ENCODE assay signal across 29 cellular contexts in the genomic region with DNA sequence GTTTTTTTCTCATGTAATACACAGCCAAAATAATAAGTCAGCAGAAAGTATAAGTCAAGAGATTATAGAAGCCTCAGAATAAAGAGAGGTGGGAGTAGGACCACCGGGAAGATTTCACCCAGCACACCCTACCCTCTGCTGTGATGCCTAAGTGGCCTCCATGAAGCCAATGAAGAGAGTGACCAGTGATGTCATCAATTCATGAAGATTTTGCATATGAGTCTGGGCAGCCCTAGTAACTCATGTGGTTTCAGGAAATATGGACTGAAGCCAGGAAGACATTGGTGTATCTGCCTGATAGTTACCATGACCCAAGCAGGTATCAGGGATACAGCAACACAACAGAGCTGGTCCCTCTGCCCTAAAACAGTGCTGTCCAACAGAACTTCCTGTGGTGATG.
"Had no signal": no experiment of that assay in that cellular context is flagged by ENCODE, and none has a peak within 500 bp of the region (broad histone marks: within the 10 kb centered on the region; RNA-seq: fewer than 3 reads in every experiment).

No MANE protein-coding gene starts in this region.

- H3K4me3 Mint-ChIP-seq: naive B cell; naive thymus-derived CD8-positive, alpha-beta T cell; natural killer cell treated with Interleukin-12 subunit alpha and Interleukin-12 subunit beta and Interleukin-15 and Interleukin-18, amount 100 ng/mL, for 72 hours; neural progenitor cell; stimulated activated effector memory CD8-positive, alpha-beta T cell treated with anti-CD3 and anti-CD28 coated beads, Interleukin-12 subunit alpha, Interleukin-12 subunit beta, amount 100 ng/mL, for 72 hours; stimulated activated naive B cell treated with anti-CD40 and anti-IgM and Interleukin-4, amounts not matched to agents 10 μg/mL and 1 μg/mL and 100 μg/mL, for 72 hours; stimulated activated naive CD8-positive, alpha-beta T cell treated with anti-CD3 and anti-CD28 coated beads, Interleukin-15, Interleukin-2, amounts not matched to agents 100 ng/mL and 50 ng/mL, for 24 hours; type B pancreatic cell had no signal

- H3K4me1 ChIP-seq: parathyroid adenoma, psoas muscle, stomach, suprapubic skin, testis, transverse colon, upper lobe of right lung, uterus had no signal

- H3K4me1 Mint-ChIP-seq: naive B cell; naive thymus-derived CD8-positive, alpha-beta T cell; stimulated activated effector memory CD8-positive, alpha-beta T cell treated with anti-CD3 and anti-CD28 coated beads, Interleukin-12 subunit alpha, Interleukin-12 subunit beta, amount 100 ng/mL, for 72 hours; stimulated activated naive B cell treated with anti-CD40 and anti-IgM and Interleukin-4, amounts not matched to agents 10 μg/mL and 1 μg/mL and 100 μg/mL, for 72 hours had no signal

- DNase-seq: naive B cell; naive thymus-derived CD8-positive, alpha-beta T cell; occipital lobe; ovary; posterior cingulate gyrus; psoas muscle; small intestine; stimulated activated CD4-positive, alpha-beta T cell treated with anti-CD3 and anti-CD28 coated beads, Interleukin-15, amount 100 ng/mL, for 24 hours; stimulated activated CD4-positive, alpha-beta T cell treated with anti-CD3 and anti-CD28 coated beads, Interleukin-2, amount 100 ng/mL, for 24 hours; stimulated activated CD4-positive, alpha-beta T cell treated with anti-CD3 and anti-CD28 coated beads, Interleukin-2, amount 100 ng/mL, for 48 hours; stimulated activated CD4-positive, alpha-beta T cell treated with anti-CD3 and anti-CD28 coated beads, Interleukin-4, amount 100 ng/mL, for 24 hours; stimulated activated naive B cell treated with anti-CD40 and anti-IgM and Interleukin-4, amounts not matched to agents 10 μg/mL and 1 μg/mL and 100 μg/mL, for 72 hours; stimulated activated naive CD4-positive, alpha-beta T cell treated with Interleukin-2 at 50 U/mL for 16 hours; stomach; testis; tibial artery; transverse colon; upper lobe of right lung; uterus had no signal

- H3K27ac Mint-ChIP-seq: naive B cell; naive thymus-derived CD8-positive, alpha-beta T cell; natural killer cell treated with Interleukin-12 subunit alpha and Interleukin-12 subunit beta and Interleukin-15 and Interleukin-18, amount 100 ng/mL, for 72 hours; neural progenitor cell; progenitor cell of endocrine pancreas; stimulated activated effector memory CD8-positive, alpha-beta T cell treated with anti-CD3 and anti-CD28 coated beads, Interleukin-12 subunit alpha, Interleukin-12 subunit beta, amount 100 ng/mL, for 72 hours; stimulated activated naive B cell treated with anti-CD40 and anti-IgM and Interleukin-4, amounts not matched to agents 10 μg/mL and 1 μg/mL and 100 μg/mL, for 72 hours; stimulated activated naive CD8-positive, alpha-beta T cell treated with anti-CD3 and anti-CD28 coated beads, Interleukin-15, Interleukin-2, amounts not matched to agents 100 ng/mL and 50 ng/mL, for 24 hours; type B pancreatic cell had no signal

- H3K27me3 ChIP-seq: neural progenitor cell, ovary, stomach, suprapubic skin, testis, tibial artery, transverse colon, upper lobe of right lung, uterus had no signal

- ATAC-seq: naive thymus-derived CD8-positive, alpha-beta T cell; psoas muscle; right cardiac atrium; sciatic nerve; stimulated activated naive B cell treated with anti-CD40 and anti-IgM and Interleukin-4, amounts not matched to agents 10 μg/mL and 1 μg/mL and 100 μg/mL, for 72 hours; upper lobe of right lung had no signal

- H3K9me3 Mint-ChIP-seq: naive B cell; naive thymus-derived CD8-positive, alpha-beta T cell; natural killer cell treated with Interleukin-12 subunit alpha and Interleukin-12 subunit beta and Interleukin-15 and Interleukin-18, amount 100 ng/mL, for 72 hours; neural progenitor cell; stimulated activated effector memory CD8-positive, alpha-beta T cell treated with anti-CD3 and anti-CD28 coated beads, Interleukin-12 subunit alpha, Interleukin-12 subunit beta, amount 100 ng/mL, for 72 hours; stimulated activated naive B cell treated with anti-CD40 and anti-IgM and Interleukin-4, amounts not matched to agents 10 μg/mL and 1 μg/mL and 100 μg/mL, for 72 hours; stimulated activated naive CD8-positive, alpha-beta T cell treated with anti-CD3 and anti-CD28 coated beads, Interleukin-15, Interleukin-2, amounts not matched to agents 100 ng/mL and 50 ng/mL, for 24 hours; type B pancreatic cell had no signal

- FAIRE-seq: small intestine had no signal

- H3K27me3 Mint-ChIP-seq: natural killer cell treated with Interleukin-12 subunit alpha and Interleukin-12 subunit beta and Interleukin-15 and Interleukin-18, amount 100 ng/mL, for 72 hours; progenitor cell of endocrine pancreas; stimulated activated naive B cell treated with anti-CD40 and anti-IgM and Interleukin-4, amounts not matched to agents 10 μg/mL and 1 μg/mL and 100 μg/mL, for 72 hours; stimulated activated naive CD8-positive, alpha-beta T cell treated with anti-CD3 and anti-CD28 coated beads, Interleukin-15, Interleukin-2, amounts not matched to agents 100 ng/mL and 50 ng/mL, for 24 hours; type B pancreatic cell had no signal

- H3K27ac ChIP-seq: neural progenitor cell, ovary, parathyroid adenoma, psoas muscle, stomach, suprapubic skin, testis, tibial artery, transverse colon, upper lobe of right lung, uterus had no signal

- H3K4me3 ChIP-seq: neural progenitor cell, ovary, psoas muscle, stomach, suprapubic skin, testis, tibial artery, transverse colon, upper lobe of right lung, uterus had no signal

- H3K36me3 Mint-ChIP-seq: naive B cell; naive thymus-derived CD8-positive, alpha-beta T cell; natural killer cell treated with Interleukin-12 subunit alpha and Interleukin-12 subunit beta and Interleukin-15 and Interleukin-18, amount 100 ng/mL, for 72 hours; stimulated activated effector memory CD8-positive, alpha-beta T cell treated with anti-CD3 and anti-CD28 coated beads, Interleukin-12 subunit alpha, Interleukin-12 subunit beta, amount 100 ng/mL, for 72 hours; stimulated activated naive B cell treated with anti-CD40 and anti-IgM and Interleukin-4, amounts not matched to agents 10 μg/mL and 1 μg/mL and 100 μg/mL, for 72 hours; type B pancreatic cell had no signal

- H3K9me3 ChIP-seq: ovary, psoas muscle, stomach, suprapubic skin, testis, tibial artery, transverse colon, upper lobe of right lung, uterus had no signal

- H3K36me3 ChIP-seq: neural progenitor cell, ovary, stomach, suprapubic skin, tibial artery, transverse colon, upper lobe of right lung, uterus had no signal
